Comparison of ENCODE assay signal across 8 cellular contexts in the genomic region with DNA sequence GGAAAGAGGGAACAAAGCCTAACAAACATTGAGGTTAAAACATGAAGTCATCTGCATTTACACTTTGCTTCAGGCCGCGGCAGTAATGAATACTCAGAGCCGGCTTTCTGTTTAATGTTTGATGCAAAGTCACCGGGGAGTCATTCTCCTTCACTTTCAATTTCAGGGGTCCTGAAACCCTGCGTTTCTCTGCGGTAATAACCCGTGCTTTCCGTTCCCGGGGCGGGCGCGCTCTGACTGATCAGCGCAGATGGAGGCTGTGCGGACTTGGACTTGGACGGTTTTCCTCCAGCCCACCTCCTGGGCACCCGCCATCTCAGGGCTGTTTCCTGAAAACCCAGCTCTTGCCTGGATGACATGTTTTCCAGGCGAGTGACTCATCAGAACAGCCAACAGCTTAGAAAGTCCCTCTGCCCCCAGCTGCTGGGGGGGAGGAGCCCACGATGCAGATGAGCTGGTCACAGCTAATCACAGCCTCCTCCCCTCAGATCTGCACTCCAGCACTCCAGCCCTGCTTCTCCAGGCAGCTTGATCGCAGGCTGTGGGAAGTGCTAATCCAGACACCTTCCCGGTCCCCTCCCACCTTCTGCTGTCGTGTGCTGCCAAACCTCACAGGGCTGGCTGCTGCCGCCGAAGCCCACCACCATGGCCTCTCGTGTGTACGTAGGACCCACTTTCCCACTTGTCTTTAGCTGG.
A peak's percentile ranks its signal among the peaks of the same experiment; 100 is the strongest.
DNase-seq lines count a peak whose midpoint lies in the region; ATAC-seq and TF ChIP-seq lines count a peak whose summit lies in the region.

No MANE protein-coding gene starts in this region.

- H3K4me3 ChIP-seq in BJ (ENCODE audit: low read depth, low read length) = peak overlapping the region; percentile 39
- peak overlapping the region; percentile 60 for H3K4me3 ChIP-seq in effector memory CD4-positive, alpha-beta T cell (ENCODE audit: insufficient read depth, low read depth, low read length, poor library complexity, severe bottlenecking)
- peak overlapping the region; percentile 8 for H3K4me3 ChIP-seq in lung

- TF ChIP-seq CTCF in BJ (IDR thresholded peaks at IDR 0.05; ENCODE audit: insufficient read depth, low read depth, low read length) (no peak), lung (IDR thresholded peaks at IDR 0.05; ENCODE audit: control extremely low read depth, extremely low read depth) (no peak)

- CTCF ChIA-PET in BJ (lab: Yijun Ruan, JAX) = interaction anchor here (0.5 to 1.9 kb wide), 8 partner anchors 8 to 302 kb away, joined by 3 to 7 read pairs (median 3); no protein-coding TSS in a partner anchor

- peak; percentile 79 for ATAC-seq in GM19351 (IDR thresholded peaks at IDR 0.05; ENCODE audit: unreplicated experiment)
- peak; percentile 81 for ATAC-seq in HG03460 (IDR thresholded peaks at IDR 0.05; ENCODE audit: unreplicated experiment)
- ATAC-seq in lung (ENCODE audit: insufficient read depth, low FRiP score) = peak; percentile 87

- peaks cover 17% of the 10 kb centered on the region for H3K4me1 ChIP-seq in effector memory CD4-positive, alpha-beta T cell (ENCODE audit: control insufficient read depth, insufficient read depth, low read length, poor library complexity, severe bottlenecking)
- peaks cover 0 to 6% of the 10 kb centered on the region in 2 donors for H3K4me1 ChIP-seq in lung (ENCODE audit: control insufficient read depth in 2 of 2, insufficient read depth in 2 of 2, low read length in 2 of 2)

- DNase-seq in BJ (ENCODE audit: low read depth) (peak; percentile 91), NCI-H526 treated with DMSO at 0.1 percent for 48 hours (lab: John Stamatoyannopoulos, UW) (peak; percentile 83), lung (ENCODE audit: low spot score) (peak; percentile 86)
- DNase-seq in activated CD8-positive, alpha-beta memory T cell treated with anti-CD3 and anti-CD28 coated beads for 1 hour (ENCODE audit: extremely low read depth in 1 of 2, low read depth in 1 of 2) = peak; percentile 41 to 51
- DNase-seq in effector memory CD4-positive, alpha-beta T cell = peak; percentile 28 to 60 (median 47)
- peak; percentile 73 to 83 for DNase-seq in stimulated activated CD4-positive, alpha-beta T cell treated with anti-CD3 and anti-CD28 coated beads, Interleukin-4, amount 100 ng/mL, for 48 hours (ENCODE audit: low read depth in 2 of 2)

- peak overlapping the region; percentile 75 for H3K27ac ChIP-seq in effector memory CD4-positive, alpha-beta T cell (ENCODE audit: insufficient read depth, low read length, poor library complexity, severe bottlenecking)
- peak overlapping the region; percentile 80 to 89 for H3K27ac ChIP-seq in lung (ENCODE audit: low read depth in 1 of 2, low read length in 1 of 2)

- POLR2A ChIA-PET in BJ (lab: Charles Lee) = interaction anchor here (0.6 kb wide), 2 partner anchors 26 to 408 kb away, joined by 3 to 5 read pairs; no protein-coding TSS in a partner anchor

- WGBS in lung, 2 donors = 3 to 6% methylated on average over 25 of the region's 25 CpGs

- H3K36me3 ChIP-seq in BJ (ENCODE audit: control insufficient read depth, insufficient read depth, low read length) (peaks cover 1% of the 10 kb centered on the region), lung (ENCODE audit: control insufficient read depth in 2 of 2, insufficient read depth in 2 of 2, low read length in 2 of 2) (peaks cover 0 to 5% of the 10 kb centered on the region in 2 donors)
- peaks cover 7% of the 10 kb centered on the region for H3K36me3 ChIP-seq in effector memory CD4-positive, alpha-beta T cell (ENCODE audit: control insufficient read depth, insufficient read depth, low read length)

- H3K27me3 ChIP-seq in BJ (ENCODE audit: control insufficient read depth, insufficient read depth, low read length) (no peaks in the 10 kb centered on the region), lung (ENCODE audit: control insufficient read depth, insufficient read depth) (no peaks in the 10 kb centered on the region)
- no peaks in the 10 kb centered on the region for H3K27me3 ChIP-seq in effector memory CD4-positive, alpha-beta T cell (replicated peaks; ENCODE audit: control insufficient read depth, insufficient read depth, low read length, poor library complexity, severe bottlenecking)

- no peaks in the 10 kb centered on the region for H3K9me3 ChIP-seq in effector memory CD4-positive, alpha-beta T cell (ENCODE audit: control insufficient read depth, low read length)
- H3K9me3 ChIP-seq in lung (ENCODE audit: control insufficient read depth in 2 of 2, insufficient read depth in 1 of 2, low read length in 1 of 2) = no peaks in the 10 kb centered on the region

Comparison
In these comparisons a context has a peak if more than half of its experiments do, and no peak if none do; other contexts are left out.
1. Peak in every context shown above with its lines: DNase-seq, ATAC-seq, H3K4me3 ChIP-seq and H3K27ac ChIP-seq.
2. H3K4me3 ChIP-seq: peak in every context shown above with its lines; median percentile 60 in effector memory CD4-positive, alpha-beta T cell; 39 in BJ; 8 in lung.